Comparison of ENCODE assay signal across 15 cellular contexts in the genomic region with DNA sequence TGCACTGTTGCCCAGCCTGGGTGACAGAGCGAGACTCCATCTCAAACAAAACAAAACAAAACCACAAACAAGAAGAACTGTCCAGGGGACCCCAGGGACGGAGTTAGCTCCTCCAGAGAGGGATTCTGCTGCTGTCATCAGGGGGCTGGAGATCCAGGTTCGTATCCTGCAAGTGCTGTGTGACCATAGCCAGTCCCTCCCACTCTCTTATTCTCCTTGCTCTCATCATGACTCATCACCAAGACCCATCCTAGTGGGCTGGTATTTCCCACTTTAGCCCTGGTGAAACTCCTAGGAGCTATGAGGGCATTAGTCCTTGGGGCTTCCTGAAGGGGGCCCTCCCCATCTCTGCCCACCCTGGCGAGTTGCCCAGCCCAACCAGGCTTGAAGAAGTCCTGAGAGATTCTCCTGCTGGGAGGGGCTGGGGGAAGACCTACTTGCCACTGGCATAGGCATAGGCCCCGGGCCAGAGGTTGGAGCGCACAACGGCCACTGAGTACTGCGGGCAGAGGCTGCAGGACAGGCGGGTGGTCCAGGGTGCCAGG. TPM values are rescaled to one million over a fixed set of nuclear protein-coding genes. Genes with fewer than 3 reads are reported as not detected.
A peak's percentile ranks its signal among the peaks of the same experiment; 100 is the strongest.
DNase-seq lines count a peak whose midpoint lies in the region; ATAC-seq and TF ChIP-seq lines count a peak whose summit lies in the region.
"Had no signal": no experiment of that assay in that cellular context is flagged by ENCODE, and none has a peak within 500 bp of the region (broad histone marks: within the 10 kb centered on the region; RNA-seq: fewer than 3 reads in every experiment).

No MANE protein-coding gene starts in this region.

- H4K8ac ChIP-seq in neuronal stem cell (ENCODE audit: low read depth, low read length), result peak overlapping the region; percentile 43

- H3K23ac ChIP-seq in neuronal stem cell (ENCODE audit: low read depth, low read length, poor library complexity), result peak overlapping the region; percentile 65

- in situ Hi-C loops in Caki2 (cut with HindIII; ENCODE audit: low pct_unique_long_range_greater_than_20kb, low sequenced_read_pairs), result no loop called here

- peak overlapping the region; percentile 60 for H3K9ac ChIP-seq in neuronal stem cell (ENCODE audit: low read depth, low read length, poor library complexity)

- intact Hi-C loops in Caco-2 (cut with micrococcal nuclease; ENCODE audit: unreplicated experiment), result no loop called here

- peak overlapping the region; percentile 56 for H3K14ac ChIP-seq in neuronal stem cell (ENCODE audit: low read length)

- H3K36me3 ChIP-seq in MG63, result no peaks in the 10 kb centered on the region
- H3K36me3 ChIP-seq in neuronal stem cell (replicated peaks in 1 of 2; ENCODE audit: control insufficient read depth in 2 of 2, insufficient read depth in 2 of 2, low read length in 2 of 2), result no peaks in the 10 kb centered on the region
- H3K36me3 ChIP-seq in Caco-2 (ENCODE audit: control insufficient read depth, insufficient read depth, low read length), result no peaks in the 10 kb centered on the region

- H3K27me3 ChIP-seq in MG63 (no peaks in the 10 kb centered on the region), neuronal stem cell (ENCODE audit: control insufficient read depth in 3 of 3, insufficient read depth in 3 of 3, low read depth in 1 of 3, low read length in 3 of 3) (peaks cover 0 to 3% (median 0%) of the 10 kb centered on the region in 3 experiments), Caco-2 (replicated peaks; ENCODE audit: control insufficient read depth, insufficient read depth, low read length) (no peaks in the 10 kb centered on the region)

- no peak overlapping the region for H2AFZ ChIP-seq in neuronal stem cell (ENCODE audit: low read length)

- BruUV-seq in Caco-2 (replicated peaks; lab: Mats Ljungman, UMichigan), result no TSS peak

- peak overlapping the region; percentile 71 for H3K18ac ChIP-seq in neuronal stem cell (ENCODE audit: low read length)

- peaks cover 4 to 5% of the 10 kb centered on the region in 2 donors for H3K4me1 ChIP-seq in neuronal stem cell (ENCODE audit: control insufficient read depth in 2 of 2, insufficient read depth in 1 of 2, low read depth in 1 of 2, low read length in 2 of 2)
- H3K4me1 ChIP-seq in Caco-2, result no peaks in the 10 kb centered on the region

- peak overlapping the region; percentile 84 for H2AK5ac ChIP-seq in neuronal stem cell (ENCODE audit: low read depth, low read length)

- H3K4me3 Mint-ChIP-seq in Caco-2 (ENCODE audit: unreplicated experiment), result no peak overlapping the region
- H3K4me3 Mint-ChIP-seq: activated naive CD8-positive, alpha-beta T cell; CD4-positive, alpha-beta T cell had no signal

- H3K9me3 ChIP-seq in MG63, result no peaks in the 10 kb centered on the region
- H3K9me3 ChIP-seq in neuronal stem cell (replicated peaks in 1 of 2; ENCODE audit: control insufficient read depth in 2 of 2, insufficient read depth in 1 of 2, low read depth in 1 of 2, low read length in 2 of 2), result no peaks in the 10 kb centered on the region
- H3K9me3 ChIP-seq in Caco-2, result no peaks in the 10 kb centered on the region

- no peak overlapping the region for H3K4ac ChIP-seq in neuronal stem cell (ENCODE audit: low read length)

- POLR2A ChIA-PET in Caco-2 (lab: Charles Lee), result interaction anchor here (1.3 kb wide), 1 partner anchor 31 kb away, joined by 8 read pairs; the partner anchor contains the start of gene SIX5

- ATAC-seq in HG02642 (IDR thresholded peaks at IDR 0.05; ENCODE audit: poor library complexity, unreplicated experiment), result no peak

- no peak overlapping the region for H2BK15ac ChIP-seq in neuronal stem cell (ENCODE audit: low read length)

- peak overlapping the region; percentile 84 for H2BK12ac ChIP-seq in neuronal stem cell (ENCODE audit: low read length)

- TF ChIP-seq CTCF in cardiac fibroblast (IDR thresholded peaks at IDR 0.05; ENCODE audit: low read depth, low read length) (no peak), Caco-2 (IDR thresholded peaks at IDR 0.05; ENCODE audit: insufficient read depth in 1 of 2, low read depth in 1 of 2, low read length in 1 of 2, severe bottlenecking in 1 of 2, unreplicated experiment in 1 of 2) (no peak)

- H4K91ac ChIP-seq in neuronal stem cell (ENCODE audit: low read depth, low read length, poor library complexity), result no peak overlapping the region

- no peaks in the 10 kb centered on the region for H3K9me3 Mint-ChIP-seq in Caco-2 (ENCODE audit: unreplicated experiment)
- H3K9me3 Mint-ChIP-seq: CD4-positive, alpha-beta T cell; IgD-negative memory B cell had no signal

- H2BK5ac ChIP-seq in neuronal stem cell (ENCODE audit: low read length), result no peak overlapping the region

- no peak overlapping the region for H3K27ac ChIP-seq in neuronal stem cell (replicated peaks; ENCODE audit: low read length)

- no peaks in the 10 kb centered on the region for H3K27me3 Mint-ChIP-seq in Caco-2 (ENCODE audit: insufficient read depth, unreplicated experiment)

- peak overlapping the region; percentile 2 for H2BK120ac ChIP-seq in neuronal stem cell (ENCODE audit: low read depth, low read length)

- DNase-seq in Caki2 (ENCODE audit: low read depth), result peak; percentile 97
- peak; percentile 56 for DNase-seq in MG63
- DNase-seq in cardiac fibroblast (ENCODE audit: low read depth in 2 of 2), result peak; percentile 48 to 54
- DNase-seq in neuronal stem cell (ENCODE audit: low spot score), result no peak
- DNase-seq in Caco-2, result no peak
- no peak for DNase-seq in stimulated activated naive CD4-positive, alpha-beta T cell (lab: John Stamatoyannopoulos, UW)
- no peak for DNase-seq in superior temporal gyrus (ENCODE audit: extremely low spot score)
- DNase-seq: CD4-positive, alpha-beta T cell; cortex of kidney; GOT3; left cardiac atrium had no signal

- H3K4me3 ChIP-seq in MG63 (no peak overlapping the region), cardiac fibroblast (replicated peaks in 1 of 2; ENCODE audit: low read depth in 2 of 2, low read length in 2 of 2) (no peak overlapping the region), neuronal stem cell (ENCODE audit: low read length in 2 of 2) (no peak overlapping the region), Caco-2 (ENCODE audit: low read depth, low read length) (no peak overlapping the region)

- no peak overlapping the region for H3K4me2 ChIP-seq in neuronal stem cell (ENCODE audit: insufficient read depth, low read length, poor library complexity, severe bottlenecking)

- CTCF ChIA-PET in Caco-2 (lab: Charles Lee), result interaction anchor here (1.5 to 3.8 kb wide), 4 partner anchors 14 to 30 kb away, joined by 7 to 82 read pairs (median 12); partner anchors contain the start of gene SIX5

- WGBS in neuronal stem cell (ENCODE audit: extremely low coverage in 2 of 2, insufficient read length in 2 of 2, insufficient replicate concordance in 1 of 2), 2 donors, result no CpG with 5 or more reads among the region's 9 CpGs

- no peaks in the 10 kb centered on the region for H3K79me1 ChIP-seq in neuronal stem cell (ENCODE audit: low read depth, low read length)

- H3K36me3 Mint-ChIP-seq in Caco-2 (ENCODE audit: insufficient read depth, unreplicated experiment), result no peaks in the 10 kb centered on the region
- H3K36me3 Mint-ChIP-seq: activated naive CD8-positive, alpha-beta T cell; IgD-negative memory B cell had no signal

- peaks cover 6% of the 10 kb centered on the region for H3K4me1 Mint-ChIP-seq in Caco-2 (ENCODE audit: low read depth, unreplicated experiment)

- H3K27ac Mint-ChIP-seq in Caco-2 (ENCODE audit: unreplicated experiment), result no peak overlapping the region
- H3K27ac Mint-ChIP-seq: activated naive CD8-positive, alpha-beta T cell; CD4-positive, alpha-beta T cell; IgD-negative memory B cell had no signal

RNA-seq across cellular contexts. Expression of gene DMWD, which starts 7.4 kb away (rescaled TPM):
- 22.3 and 25.6 TPM in 2 replicates for total RNA-seq in Caki2 (2014; rRNA removed; shearing (Covaris generic); ENCODE audit: low replicate concordance)
- 30.4 and 48.0 TPM in 2 replicates for total RNA-seq in MG63 (2014; rRNA removed; shearing (Covaris generic); ENCODE audit: low replicate concordance)
- polyA plus RNA-seq in neuronal stem cell (2013, experiment 1 of 2), result 36.3 TPM
- 35.8 TPM for polyA plus RNA-seq in neuronal stem cell (2013, experiment 2 of 2)
- total RNA-seq in Caco-2 (2022), result 72.4 and 76.3 TPM in 2 replicates

RNA-seq across cellular contexts. Expression of gene RSPH6A, which starts 15.0 kb away (rescaled TPM):
- total RNA-seq in Caki2 (2014; rRNA removed; shearing (Covaris generic); ENCODE audit: low replicate concordance), result not detected in 2 replicates
- not detected in 2 replicates for total RNA-seq in MG63 (2014; rRNA removed; shearing (Covaris generic); ENCODE audit: low replicate concordance)
- not detected for polyA plus RNA-seq in neuronal stem cell (2013, experiment 1 of 2)
- 0.03 TPM for polyA plus RNA-seq in neuronal stem cell (2013, experiment 2 of 2)
- total RNA-seq in Caco-2 (2022), result 0.23 and 0.30 TPM in 2 replicates
- total RNA-seq: frontal cortex, left cardiac atrium had no signal
- polyA plus RNA-seq: IgD-negative memory B cell had no signal

RNA-seq across cellular contexts. Expression of gene DMPK, which starts 17.8 kb away (rescaled TPM):
- 4.8 and 9.1 TPM in 2 replicates for total RNA-seq in Caki2 (2014; rRNA removed; shearing (Covaris generic); ENCODE audit: low replicate concordance)
- total RNA-seq in MG63 (2014; rRNA removed; shearing (Covaris generic); ENCODE audit: low replicate concordance), result 3.9 and 7.0 TPM in 2 replicates
- 29.4 TPM for polyA plus RNA-seq in neuronal stem cell (2013, experiment 1 of 2)
- polyA plus RNA-seq in neuronal stem cell (2013, experiment 2 of 2), result 28.6 TPM
- total RNA-seq in Caco-2 (2022), result 28.1 and 30.2 TPM in 2 replicates

RNA-seq across cellular contexts. Expression of gene SIX5, which starts 31.0 kb away (rescaled TPM):
- total RNA-seq in Caki2 (2014; rRNA removed; shearing (Covaris generic); ENCODE audit: low replicate concordance), result 14.3 and 15.2 TPM in 2 replicates
- total RNA-seq in MG63 (2014; rRNA removed; shearing (Covaris generic); ENCODE audit: low replicate concordance), result 11.4 and 18.6 TPM in 2 replicates
- 34.8 TPM for polyA plus RNA-seq in neuronal stem cell (2013, experiment 1 of 2)
- 34.5 TPM for polyA plus RNA-seq in neuronal stem cell (2013, experiment 2 of 2)
- total RNA-seq in Caco-2 (2022), result 23.7 and 28.6 TPM in 2 replicates

Comparison
In these comparisons a context has a peak if more than half of its experiments do, and no peak if none do; other contexts are left out.
1. DNase-seq: peak in Caki2 (single experiment), MG63 (single experiment) and cardiac fibroblast (2 of 2); none in neuronal stem cell (single experiment), Caco-2 (0 of 2), stimulated activated naive CD4-positive, alpha-beta T cell (0 of 6) and superior temporal gyrus (single experiment).